In genomic region chr2:240436626-240437180, GRCh38 we compare ENCODE assay signal across 10 cellular contexts. TPM values are rescaled to one million over a fixed set of nuclear protein-coding genes. Genes with fewer than 3 reads are reported as not detected.
DNase-seq lines count a peak whose midpoint lies in the region; ATAC-seq and TF ChIP-seq lines count a peak whose summit lies in the region.
"Had no signal": no experiment of that assay in that cellular context is flagged by ENCODE, and none has a peak within 500 bp of the region (broad histone marks: within the 10 kb centered on the region; RNA-seq: fewer than 3 reads in every experiment).

No MANE protein-coding gene starts in this region.

- peak overlapping the region; percentile 90 for H3K4me2 ChIP-seq in mammary epithelial cell (ENCODE audit: insufficient read depth, low read depth, low read length)

- H3K4me3 ChIP-seq in mammary epithelial cell (replicated peaks in 1 of 3; ENCODE audit: insufficient read depth in 1 of 3, low read depth in 2 of 3, low read length in 3 of 3) (peak overlapping the region; percentile 61 to 74 (median 71)), right lobe of liver (peak overlapping the region; percentile 66 to 74 (median 71)), tibial nerve (peak overlapping the region; percentile 33 to 95 (median 65))

- H4K20me1 ChIP-seq in mammary epithelial cell (ENCODE audit: insufficient read depth, low read length), result no peaks in the 10 kb centered on the region

- TF ChIP-seq EP300 in tibial nerve (IDR thresholded peaks at IDR 0.05), result no peak

- dilution Hi-C loops in mammary epithelial cell (cut with HindIII; ENCODE audit: low sequenced_read_pairs), result loop anchor here (10.0 kb wide), 1 partner anchor 202 kb away; no protein-coding TSS in a partner anchor

- TF ChIP-seq CTCF in mammary epithelial cell (conservative IDR thresholded peaks at IDR 0.05 in 1 of 2, IDR thresholded peaks at IDR 0.05 in 1 of 2; ENCODE audit: extremely low read depth in 1 of 2, insufficient read depth in 1 of 2, low read depth in 1 of 2, low read length in 2 of 2) (no peak), right lobe of liver (IDR thresholded peaks at IDR 0.05) (no peak), tibial nerve (IDR thresholded peaks at IDR 0.05) (no peak)

- CTCF ChIA-PET in mammary epithelial cell (lab: Charles Lee; ENCODE audit: low non-redundant PET), result no interaction called here

- H3K9me3 ChIP-seq in mammary epithelial cell (replicated peaks; ENCODE audit: insufficient read depth, low read length), result no peaks in the 10 kb centered on the region
- H3K9me3 ChIP-seq in right lobe of liver, result no peaks in the 10 kb centered on the region
- H3K9me3 ChIP-seq in tibial nerve, result no peaks in the 10 kb centered on the region

- no TSS peak for BruUV-seq in mammary epithelial cell (replicated peaks; lab: Mats Ljungman, UMichigan)

- ATAC-seq in right lobe of liver (no peak), HG02678 (IDR thresholded peaks at IDR 0.05; ENCODE audit: unreplicated experiment) (no peak), GM21825 (IDR thresholded peaks at IDR 0.05; ENCODE audit: unreplicated experiment) (no peak), GM21447 (IDR thresholded peaks at IDR 0.05; ENCODE audit: unreplicated experiment) (no peak)

- peak; percentile 27 for DNase-seq in activated CD4-positive, CD25-positive, alpha-beta regulatory T cell treated with anti-CD3 and anti-CD28 coated beads, Interleukin-2, amount 50 U/mL, for 72 hours
- DNase-seq in activated CD4-positive, CD25-positive, alpha-beta regulatory T cell (lab: John Stamatoyannopoulos, UW), result no peak
- DNase-seq in mammary epithelial cell (no peak), right lobe of liver (peak in 2 of 3 donors; percentile 33 to 59), tibial nerve (ENCODE audit: low spot score in 2 of 2) (no peak)
- DNase-seq: DND-41; NK-92 treated with Interleukin-12 subunit alpha and Interleukin-12 subunit beta, amount 100 ng/mL, for 24 hours had no signal

- H3K27me3 ChIP-seq in mammary epithelial cell (ENCODE audit: insufficient read depth, low read length) (no peaks in the 10 kb centered on the region), right lobe of liver (no peaks in the 10 kb centered on the region), tibial nerve (no peaks in the 10 kb centered on the region)

- peak overlapping the region; percentile 57 for H3K27ac ChIP-seq in mammary epithelial cell (ENCODE audit: insufficient read depth, low read depth, low read length)
- no peak overlapping the region for H3K27ac ChIP-seq in right lobe of liver
- peak overlapping the region; percentile 76 to 95 (median 86) for H3K27ac ChIP-seq in tibial nerve

- in situ Hi-C loops in mammary epithelial cell (cut with MboI; ENCODE audit: low sequenced_read_pairs in 2 of 2), result loop anchor here (5.0 to 10.0 kb wide), 3 partner anchors 62 to 284 kb away; no protein-coding TSS in a partner anchor

- peak overlapping the region; percentile 62 for H3K9ac ChIP-seq in mammary epithelial cell (ENCODE audit: insufficient read depth, low read length)

- intact Hi-C loops in mammary epithelial cell (cut with micrococcal nuclease), result loop anchor here (5.0 to 10.0 kb wide), 2 partner anchors 128 to 374 kb away; partner anchors contain the start of genes DUSP28 and RNPEPL1
- intact Hi-C loops in right lobe of liver (cut with DNase I), result no loop called here

- no peak overlapping the region for H2AFZ ChIP-seq in mammary epithelial cell (ENCODE audit: low read depth, low read length)

- TF ChIP-seq POLR2A in right lobe of liver (IDR thresholded peaks at IDR 0.05) (no peak), tibial nerve (IDR thresholded peaks at IDR 0.05) (no peak)

- H3K79me2 ChIP-seq in mammary epithelial cell (ENCODE audit: insufficient read depth, low read length), result peaks cover 66% of the 10 kb centered on the region

- 7% methylated on average over 18 of the region's 37 CpGs for WGBS in mammary epithelial cell (ENCODE audit: low coverage, missing lambda C conversion rate)
- 9% methylated on average over 10 of the region's 37 CpGs for WGBS in right lobe of liver (ENCODE audit: insufficient coverage, low coverage, low lambda C conversion rate, missing lambda C conversion rate)
- 9 to 44% methylated on average over 3 to 21 of the region's 37 CpGs for WGBS in tibial nerve, 2 donors

- H3K36me3 ChIP-seq in mammary epithelial cell (ENCODE audit: insufficient read depth, low read length), result no peaks in the 10 kb centered on the region
- no peaks in the 10 kb centered on the region for H3K36me3 ChIP-seq in right lobe of liver
- H3K36me3 ChIP-seq in tibial nerve, result no peaks in the 10 kb centered on the region

- H3K4me1 ChIP-seq in mammary epithelial cell (ENCODE audit: insufficient read depth, low read length) (peaks cover 65% of the 10 kb centered on the region), right lobe of liver (peaks cover 0 to 12% (median 2%) of the 10 kb centered on the region in 4 donors), tibial nerve (peaks cover 0 to 77% (median 20%) of the 10 kb centered on the region in 4 donors)

RNA-seq across cellular contexts. Expression of gene GPC1, which starts 1.2 kb away (rescaled TPM):
- total RNA-seq in mammary epithelial cell (100 to 1,000 TPM; 238 to 266 TPM), right lobe of liver (10 to 100 TPM; 20.7 to 44.5 (median 27.8) TPM), tibial nerve (100 to 1,000 TPM; 117 to 153 (median 144) TPM)
- polyA plus RNA-seq in mammary epithelial cell, result 178 TPM
- polyA minus RNA-seq in mammary epithelial cell, result 84.2 TPM

Comparison
In these comparisons a context has a peak if more than half of its experiments do, and no peak if none do; other contexts are left out.
1. DNase-seq: peak in activated CD4-positive, CD25-positive, alpha-beta regulatory T cell treated with anti-CD3 and anti-CD28 coated beads, Interleukin-2, amount 50 U/mL, for 72 hours (single experiment) and right lobe of liver (2 of 3); none in activated CD4-positive, CD25-positive, alpha-beta regulatory T cell (0 of 4), mammary epithelial cell (single experiment) and tibial nerve (0 of 2).
2. H3K27ac ChIP-seq: peak in mammary epithelial cell (single experiment) and tibial nerve (4 of 4); none in right lobe of liver (0 of 3).
3. Peak in every context shown above with its lines, with median percentiles within 50 percentile points of each other: H3K4me3 ChIP-seq.